ENCODE assay signal across 1 cellular context in the genomic region with DNA sequence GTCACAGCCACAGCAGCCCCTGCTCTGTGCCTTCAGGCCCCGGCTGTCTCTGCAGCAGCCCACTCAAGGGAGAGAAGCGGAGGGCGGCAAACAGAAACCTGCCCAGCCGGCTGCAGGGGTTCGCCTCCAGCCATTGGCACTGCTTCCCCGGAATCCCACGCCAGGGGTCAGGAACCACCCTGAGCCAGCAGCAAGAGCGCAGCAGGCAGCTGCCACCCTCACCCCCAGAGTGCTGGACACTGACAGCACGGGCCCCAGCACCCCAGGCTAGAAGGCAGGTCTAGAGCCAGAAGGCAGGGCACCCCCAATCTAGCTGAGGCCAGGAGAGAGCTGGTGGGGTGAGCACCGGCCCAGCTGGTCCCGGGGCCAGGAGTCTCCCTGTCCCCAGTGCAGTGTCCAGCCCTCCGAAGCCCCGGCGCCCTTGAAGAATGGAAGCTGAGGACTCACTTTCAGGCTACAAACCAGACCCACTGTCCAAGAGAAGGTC.
TF ChIP-seq lines count a peak whose summit lies in the region.

No MANE protein-coding gene starts in this region.

TF ChIP-seq in A549, 52 proteins besides CTCF, POLR2A, EP300 and RAD21 (continued from another document):
- TF ChIP-seq JUN (IDR thresholded peaks at IDR 0.05) (no peak), NR3C1 (IDR thresholded peaks at IDR 0.05) (no peak), NFE2L2 (conservative IDR thresholded peaks at IDR 0.05; ENCODE audit: low read length) (no peak), HOXB13 (CRISPR knock-in tag; IDR thresholded peaks at IDR 0.05; ENCODE audit: low read depth) (no peak), JUNB (IDR thresholded peaks at IDR 0.05) (no peak), CBX2 (IDR thresholded peaks at IDR 0.05; ENCODE audit: borderline replicate concordance, low read depth) (no peak), CEBPB (IDR thresholded peaks at IDR 0.05) (no peak), MYC (IDR thresholded peaks at IDR 0.05; ENCODE audit: borderline replicate concordance, low read length) (no peak), HDAC2 (IDR thresholded peaks at IDR 0.05) (no peak), PHF8 (IDR thresholded peaks at IDR 0.05; ENCODE audit: borderline replicate concordance, low read depth) (no peak), RCOR1 (IDR thresholded peaks at IDR 0.05; ENCODE audit: low read depth, low read length) (no peak), HOXA7 (CRISPR knock-in tag; IDR thresholded peaks at IDR 0.05) (no peak), KDM5A (IDR thresholded peaks at IDR 0.05) (no peak)
- TF ChIP-seq, protein P1, sequence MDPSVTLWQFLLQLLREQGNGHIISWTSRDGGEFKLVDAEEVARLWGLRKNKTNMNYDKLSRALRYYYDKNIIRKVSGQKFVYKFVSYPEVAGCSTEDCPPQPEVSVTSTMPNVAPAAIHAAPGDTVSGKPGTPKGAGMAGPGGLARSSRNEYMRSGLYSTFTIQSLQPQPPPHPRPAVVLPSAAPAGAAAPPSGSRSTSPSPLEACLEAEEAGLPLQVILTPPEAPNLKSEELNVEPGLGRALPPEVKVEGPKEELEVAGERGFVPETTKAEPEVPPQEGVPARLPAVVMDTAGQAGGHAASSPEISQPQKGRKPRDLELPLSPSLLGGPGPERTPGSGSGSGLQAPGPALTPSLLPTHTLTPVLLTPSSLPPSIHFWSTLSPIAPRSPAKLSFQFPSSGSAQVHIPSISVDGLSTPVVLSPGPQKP (IDR thresholded peaks at IDR 0.05; ENCODE audit: low read depth, low read length) = no peak
- TF ChIP-seq, protein P2, sequence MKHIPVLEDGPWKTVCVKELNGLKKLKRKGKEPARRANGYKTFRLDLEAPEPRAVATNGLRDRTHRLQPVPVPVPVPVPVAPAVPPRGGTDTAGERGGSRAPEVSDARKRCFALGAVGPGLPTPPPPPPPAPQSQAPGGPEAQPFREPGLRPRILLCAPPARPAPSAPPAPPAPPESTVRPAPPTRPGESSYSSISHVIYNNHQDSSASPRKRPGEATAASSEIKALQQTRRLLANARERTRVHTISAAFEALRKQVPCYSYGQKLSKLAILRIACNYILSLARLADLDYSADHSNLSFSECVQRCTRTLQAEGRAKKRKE (CRISPR knock-in tag; IDR thresholded peaks at IDR 0.05; ENCODE audit: low read depth) = no peak
- TF ChIP-seq, protein P3, sequence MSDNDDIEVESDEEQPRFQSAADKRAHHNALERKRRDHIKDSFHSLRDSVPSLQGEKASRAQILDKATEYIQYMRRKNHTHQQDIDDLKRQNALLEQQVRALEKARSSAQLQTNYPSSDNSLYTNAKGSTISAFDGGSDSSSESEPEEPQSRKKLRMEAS (IDR thresholded peaks at IDR 0.05) = no peak
